Comparison of ENCODE assay signal across 9 cellular contexts in the genomic region with DNA sequence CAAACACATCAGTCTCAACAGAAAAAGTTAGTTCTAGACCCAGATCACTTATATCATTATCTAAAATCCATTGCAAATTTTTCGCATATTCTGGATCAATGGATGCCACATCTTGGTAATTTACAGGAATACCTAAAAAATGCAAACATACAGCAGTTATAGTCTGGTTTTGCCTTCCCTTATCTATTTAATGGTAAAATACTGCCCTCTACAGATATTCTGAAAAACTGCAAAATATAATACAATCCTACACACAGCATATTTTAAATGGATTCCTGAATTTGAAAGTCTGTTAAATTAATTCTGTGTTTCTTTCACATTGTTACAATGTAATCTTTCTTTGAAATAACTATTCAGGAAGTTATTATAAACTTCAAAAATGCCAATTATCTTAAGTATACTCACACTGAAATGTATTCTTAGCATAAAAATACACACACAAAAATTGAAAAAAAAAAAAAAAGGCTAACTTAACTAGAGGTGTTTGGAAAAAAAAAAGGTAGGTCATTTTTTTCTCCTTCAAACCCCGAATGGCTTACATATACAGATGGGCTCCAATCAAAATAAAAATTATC.
DNase-seq lines count a peak whose midpoint lies in the region; ATAC-seq, FAIRE-seq and TF ChIP-seq lines count a peak whose summit lies in the region.
"Had no signal": no experiment of that assay in that cellular context is flagged by ENCODE, and none has a peak within 500 bp of the region (broad histone marks: within the 10 kb centered on the region; RNA-seq: fewer than 3 reads in every experiment).

No MANE protein-coding gene starts in this region.

- H3K9me3 ChIP-seq in esophagus squamous epithelium (no peaks in the 10 kb centered on the region), uterus (no peaks in the 10 kb centered on the region)

- intact Hi-C loops in esophagus squamous epithelium (cut with DNase I) (no loop called here), uterus (cut with DNase I; ENCODE audit: low total_unique reads) (no loop called here)

- no peak overlapping the region for H3K27ac ChIP-seq in esophagus squamous epithelium
- no peak overlapping the region for H3K27ac ChIP-seq in uterus

- H3K36me3 ChIP-seq in esophagus squamous epithelium (peaks cover 0 to 30% (median 0%) of the 10 kb centered on the region in 3 donors), uterus (no peaks in the 10 kb centered on the region)

- H3K4me1 ChIP-seq in esophagus squamous epithelium: no peaks in the 10 kb centered on the region
- no peaks in the 10 kb centered on the region for H3K4me1 ChIP-seq in uterus

- TF ChIP-seq POLR2A in esophagus squamous epithelium (IDR thresholded peaks at IDR 0.05) (no peak), uterus (IDR thresholded peaks at IDR 0.05) (no peak)

- 57 to 60% methylated on average over 2 of the region's 2 CpGs for WGBS in esophagus squamous epithelium, 2 donors

- H3K27me3 ChIP-seq in esophagus squamous epithelium: no peaks in the 10 kb centered on the region
- no peaks in the 10 kb centered on the region for H3K27me3 ChIP-seq in uterus

- H3K4me3 ChIP-seq in esophagus squamous epithelium (no peak overlapping the region), uterus (no peak overlapping the region)

- peak; percentile 52 for DNase-seq in DMS53 (lab: John Stamatoyannopoulos, UW)
- peak; percentile 39 for DNase-seq in RCC 7860 (ENCODE audit: low spot score)
- no peak for DNase-seq in esophagus squamous epithelium (lab: John Stamatoyannopoulos, UW)
- DNase-seq in renal cortical epithelial cell (ENCODE audit: low read depth): peak; percentile 45
- DNase-seq in uterus: no peak
- DNase-seq in mucosa of gallbladder (ENCODE audit: low spot score): no peak
- DNase-seq: activated B cell treated with CpG ODN at 0.5 μM for 24 hours had no signal

- peak; percentile 85 for ATAC-seq in GM18909 (IDR thresholded peaks at IDR 0.05; ENCODE audit: poor library complexity, unreplicated experiment)
- ATAC-seq in HG03378 (IDR thresholded peaks at IDR 0.05; ENCODE audit: unreplicated experiment): peak; percentile 81

- TF ChIP-seq CTCF in esophagus squamous epithelium (IDR thresholded peaks at IDR 0.05) (peak; percentile 24 to 64 (median 34)), uterus (IDR thresholded peaks at IDR 0.05) (peak in 2 of 4 experiments; percentile 16 to 22)

- FAIRE-seq in RCC 7860 (lab: Jason Lieb, UNC): peak; percentile 82

Comparison
In these comparisons a context has a peak if more than half of its experiments do, and no peak if none do; other contexts are left out.
1. DNase-seq: peak in DMS53 (single experiment), RCC 7860 (single experiment) and renal cortical epithelial cell (single experiment); none in esophagus squamous epithelium (single experiment), uterus (0 of 2) and mucosa of gallbladder (single experiment).